ENCODE assay signal across 16 cellular contexts in the genomic region with DNA sequence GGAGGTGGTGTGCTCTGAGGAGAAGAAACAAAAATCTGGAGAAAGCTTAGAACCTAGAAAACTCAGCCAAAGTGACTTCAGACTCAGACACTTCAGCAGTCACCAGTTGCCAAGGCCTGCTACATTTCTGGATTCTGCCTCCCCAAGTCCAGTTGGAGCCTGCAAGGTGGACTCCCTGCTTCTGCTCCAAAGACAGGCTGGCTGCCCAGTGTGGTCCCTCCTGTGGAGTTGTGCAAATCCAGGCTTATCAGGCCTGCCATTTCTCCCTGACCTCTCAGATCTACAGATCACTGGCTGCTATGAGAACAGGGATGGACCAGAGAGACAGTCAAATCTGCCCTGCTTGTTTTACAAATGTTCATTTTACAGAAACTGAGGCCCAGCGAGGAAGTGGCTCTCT. TPM values are rescaled to one million over a fixed set of nuclear protein-coding genes. Genes with fewer than 3 reads are reported as not detected.
A peak's percentile ranks its signal among the peaks of the same experiment; 100 is the strongest.
DNase-seq lines count a peak whose midpoint lies in the region; ATAC-seq, FAIRE-seq and TF ChIP-seq lines count a peak whose summit lies in the region.
"Had no signal": no experiment of that assay in that cellular context is flagged by ENCODE, and none has a peak within 500 bp of the region (broad histone marks: within the 10 kb centered on the region; RNA-seq: fewer than 3 reads in every experiment).

No MANE protein-coding gene starts in this region.

- H3K9me3 ChIP-seq in endodermal cell (ENCODE audit: control insufficient read depth, low read length) (no peaks in the 10 kb centered on the region), pancreas (no peaks in the 10 kb centered on the region), psoas muscle (no peaks in the 10 kb centered on the region)
- H3K9me3 ChIP-seq in effector memory CD4-positive, alpha-beta T cell (ENCODE audit: control insufficient read depth, low read length), result no peaks in the 10 kb centered on the region

- TF ChIP-seq CTCF in GM23338 (conservative IDR thresholded peaks at IDR 0.05; ENCODE audit: low read depth in 2 of 2) (no peak), endodermal cell (conservative IDR thresholded peaks at IDR 0.05) (no peak), pancreas (IDR thresholded peaks at IDR 0.05) (no peak), psoas muscle (IDR thresholded peaks at IDR 0.05) (no peak)

- no peaks in the 10 kb centered on the region for H3K27me3 ChIP-seq in GM23338 (ENCODE audit: insufficient read depth)
- no peaks in the 10 kb centered on the region for H3K27me3 ChIP-seq in endodermal cell (ENCODE audit: control insufficient read depth, insufficient read depth, low read length, poor library complexity, severe bottlenecking)
- no peaks in the 10 kb centered on the region for H3K27me3 ChIP-seq in pancreas
- H3K27me3 ChIP-seq in psoas muscle (ENCODE audit: insufficient read depth in 3 of 3, low read length in 2 of 3), result no peaks in the 10 kb centered on the region
- H3K27me3 ChIP-seq in effector memory CD4-positive, alpha-beta T cell (replicated peaks; ENCODE audit: control insufficient read depth, insufficient read depth, low read length, poor library complexity, severe bottlenecking), result no peaks in the 10 kb centered on the region

- intact Hi-C loops in pancreas (cut with DNase I), result loop anchor here in 1 of 3 donors (10.0 kb wide), 1 partner anchor 45 kb away; no protein-coding TSS in a partner anchor
- intact Hi-C loops in psoas muscle (cut with DNase I), result loop anchor here in 1 of 2 donors (10.0 kb wide), 2 partner anchors 215 to 355 kb away; no protein-coding TSS in a partner anchor

- no peak overlapping the region for H3K4me3 Mint-ChIP-seq in GM23338
- H3K4me3 Mint-ChIP-seq in endodermal cell, result no peak overlapping the region
- H3K4me3 Mint-ChIP-seq: IgD-negative memory B cell had no signal

- H3K9me3 Mint-ChIP-seq in GM23338 (no peaks in the 10 kb centered on the region), endodermal cell (no peaks in the 10 kb centered on the region)
- H3K9me3 Mint-ChIP-seq: CD4-positive, CD25-positive, alpha-beta regulatory T cell; IgD-negative memory B cell had no signal

- H3K79me2 ChIP-seq in GM23338 (replicated peaks; ENCODE audit: insufficient read depth), result peaks cover 100% of the 10 kb centered on the region

- peak overlapping the region; percentile 17; the same call in 1 of the 2 replicates for H3K4me2 ChIP-seq in GM23338

- peak; percentile 26; the same call in 2 of the 3 replicates for ATAC-seq in GM23338
- ATAC-seq in pancreas, result peak in 3 of 4 donors; percentile 17 to 21 (median 18)
- no peak for ATAC-seq in psoas muscle
- ATAC-seq: HCT116 had no signal

- 80 to 85% methylated on average over 1 of the region's 1 CpG for WGBS in endodermal cell (ENCODE audit: insufficient coverage in 1 of 2, insufficient read length in 1 of 2), 2 experiments
- 91 to 100% methylated on average over 1 of the region's 1 CpG for WGBS in pancreas, 2 donors
- WGBS in psoas muscle, 3 donors, result 95 to 100% (median 100%) methylated on average over 1 of the region's 1 CpG

- H3K27me3 Mint-ChIP-seq in GM23338 (ENCODE audit: insufficient read depth, low read depth, poor library complexity), result no peaks in the 10 kb centered on the region
- no peaks in the 10 kb centered on the region for H3K27me3 Mint-ChIP-seq in endodermal cell (ENCODE audit: insufficient read depth)

- FAIRE-seq in pancreas (lab: Jason Lieb, UNC), result no peak
- FAIRE-seq: GM18507 had no signal

- H4K20me1 ChIP-seq in GM23338 (replicated peaks; ENCODE audit: insufficient read depth), result peaks cover 20% of the 10 kb centered on the region

- H3K27ac ChIP-seq in GM23338 (ENCODE audit: low read depth), result no peak overlapping the region
- H3K27ac ChIP-seq in endodermal cell (ENCODE audit: low read depth, low read length), result no peak overlapping the region
- no peak overlapping the region for H3K27ac ChIP-seq in pancreas
- H3K27ac ChIP-seq in psoas muscle, result no peak overlapping the region
- no peak overlapping the region for H3K27ac ChIP-seq in effector memory CD4-positive, alpha-beta T cell (ENCODE audit: insufficient read depth, low read length, poor library complexity, severe bottlenecking)

- no peak for DNase-seq in GM23338 (ENCODE audit: low spot score)
- peak; percentile 72 for DNase-seq in NCI-H146 (lab: John Stamatoyannopoulos, UW)
- peak; percentile 57 for DNase-seq in endodermal cell
- no peak for DNase-seq in pancreas
- DNase-seq in psoas muscle, result no peak
- DNase-seq in NCI-H82 treated with DMSO at 0.1 percent for 48 hours (lab: John Stamatoyannopoulos, UW; ENCODE audit: unreplicated experiment), result no peak
- DNase-seq in effector memory CD4-positive, alpha-beta T cell, result no peak
- DNase-seq: ACHN; CD4-positive, CD25-positive, alpha-beta regulatory T cell; NCI-H1417; NCI-H2029 treated with DMSO at 0.1 percent for 48 hours; NCI-H510A had no signal

- H3K9ac ChIP-seq in endodermal cell (ENCODE audit: extremely low read depth, low read length, poor library complexity, severe bottlenecking), result no peak overlapping the region

- H3K36me3 Mint-ChIP-seq in GM23338 (ENCODE audit: low read depth), result peaks cover 4% of the 10 kb centered on the region; the same call in 2 of the 3 replicates
- peaks cover 10% of the 10 kb centered on the region for H3K36me3 Mint-ChIP-seq in endodermal cell (ENCODE audit: low read depth)
- H3K36me3 Mint-ChIP-seq: IgD-negative memory B cell had no signal

- H3K36me3 ChIP-seq in GM23338 (ENCODE audit: insufficient read depth) (no peaks in the 10 kb centered on the region), endodermal cell (ENCODE audit: control insufficient read depth, insufficient read depth, low read length) (no peaks in the 10 kb centered on the region), pancreas (no peaks in the 10 kb centered on the region), psoas muscle (ENCODE audit: insufficient read depth in 1 of 2, low read depth in 1 of 2) (no peaks in the 10 kb centered on the region)
- no peaks in the 10 kb centered on the region for H3K36me3 ChIP-seq in effector memory CD4-positive, alpha-beta T cell (ENCODE audit: control insufficient read depth, insufficient read depth, low read length)

- H3K4me3 ChIP-seq in GM23338 (no peak overlapping the region), endodermal cell (ENCODE audit: low read length) (no peak overlapping the region), pancreas (no peak overlapping the region), psoas muscle (no peak overlapping the region)
- H3K4me3 ChIP-seq in effector memory CD4-positive, alpha-beta T cell (ENCODE audit: insufficient read depth, low read depth, low read length, poor library complexity, severe bottlenecking), result no peak overlapping the region

- H3K27ac Mint-ChIP-seq in GM23338 (no peak overlapping the region), endodermal cell (no peak overlapping the region)
- H3K27ac Mint-ChIP-seq: CD4-positive, CD25-positive, alpha-beta regulatory T cell; IgD-negative memory B cell had no signal

- H3K4me1 Mint-ChIP-seq in GM23338 (peaks cover 72% of the 10 kb centered on the region), endodermal cell (peaks cover 56% of the 10 kb centered on the region)
- H3K4me1 Mint-ChIP-seq: CD4-positive, CD25-positive, alpha-beta regulatory T cell; IgD-negative memory B cell had no signal

- H3K4me1 ChIP-seq in GM23338 (ENCODE audit: insufficient read depth) (peaks cover 66% of the 10 kb centered on the region), endodermal cell (ENCODE audit: control insufficient read depth, insufficient read depth, low read length) (peaks cover 17% of the 10 kb centered on the region), pancreas (peaks cover 26 to 74% (median 49%) of the 10 kb centered on the region in 3 donors), psoas muscle (peaks cover 21% of the 10 kb centered on the region)
- H3K4me1 ChIP-seq in effector memory CD4-positive, alpha-beta T cell (ENCODE audit: control insufficient read depth, insufficient read depth, low read length, poor library complexity, severe bottlenecking), result no peaks in the 10 kb centered on the region

- no peaks in the 10 kb centered on the region for H3F3A ChIP-seq in GM23338 (replicated peaks; ENCODE audit: low read depth)

- no peaks in the 10 kb centered on the region for H3K9me2 ChIP-seq in GM23338 (ENCODE audit: insufficient read depth)

- H2AFZ ChIP-seq in GM23338, result no peak overlapping the region

TF ChIP-seq in GM23338, 12 proteins besides CTCF, POLR2A, EP300 and RAD21 (continues in another document):
- TF ChIP-seq POLR2AphosphoS5 (IDR thresholded peaks at IDR 0.05; ENCODE audit: low read depth) (no peak), ZNF331 (CRISPR knock-in tag; IDR thresholded peaks at IDR 0.05; ENCODE audit: low read depth) (no peak), EZH2phosphoT487 (IDR thresholded peaks at IDR 0.05; ENCODE audit: unreplicated experiment) (no peak), JUNB (IDR thresholded peaks at IDR 0.05; ENCODE audit: unreplicated experiment) (no peak), STAT1 (IDR thresholded peaks at IDR 0.05; ENCODE audit: unreplicated experiment) (no peak), ZNF114 (CRISPR knock-in tag; IDR thresholded peaks at IDR 0.05) (no peak), NANOG (IDR thresholded peaks at IDR 0.05; ENCODE audit: borderline replicate concordance) (no peak)
- TF ChIP-seq, protein P1, sequence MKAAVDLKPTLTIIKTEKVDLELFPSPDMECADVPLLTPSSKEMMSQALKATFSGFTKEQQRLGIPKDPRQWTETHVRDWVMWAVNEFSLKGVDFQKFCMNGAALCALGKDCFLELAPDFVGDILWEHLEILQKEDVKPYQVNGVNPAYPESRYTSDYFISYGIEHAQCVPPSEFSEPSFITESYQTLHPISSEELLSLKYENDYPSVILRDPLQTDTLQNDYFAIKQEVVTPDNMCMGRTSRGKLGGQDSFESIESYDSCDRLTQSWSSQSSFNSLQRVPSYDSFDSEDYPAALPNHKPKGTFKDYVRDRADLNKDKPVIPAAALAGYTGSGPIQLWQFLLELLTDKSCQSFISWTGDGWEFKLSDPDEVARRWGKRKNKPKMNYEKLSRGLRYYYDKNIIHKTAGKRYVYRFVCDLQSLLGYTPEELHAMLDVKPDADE (IDR thresholded peaks at IDR 0.05), result no peak

RNA-seq across cellular contexts. Expression of a gene that starts 9.9 kb away (rescaled TPM):
- total RNA-seq in GM23338 (2014; rRNA removed; shearing (Covaris generic)), result 40.7 and 43.7 TPM in 2 replicates
- polyA plus RNA-seq in GM23338 (2016; fragmentation: Nextera tagmentation; extraction: Ambion mirVana), result 10.9 and 12.6 TPM in 2 replicates
- total RNA-seq in endodermal cell, result 10 to 100 TPM; 29.2 to 40.7 TPM
- 66.1 TPM for polyA plus RNA-seq in endodermal cell (2013, experiment 1 of 2)
- polyA plus RNA-seq in endodermal cell (2013, experiment 2 of 2), result 61.7 TPM
- 1 to 10 TPM; 4.0 to 7.1 (median 5.5) TPM for total RNA-seq in pancreas
- polyA plus RNA-seq in pancreas, result 1 to 10 TPM; 2.9 to 3.0 TPM
- 1 to 10 TPM; 2.1 to 5.8 (median 4.1) TPM for total RNA-seq in psoas muscle
- 1 to 10 TPM; 1.1 to 1.4 (median 1.1) TPM for polyA plus RNA-seq in psoas muscle
- total RNA-seq: HT-29 had no signal

Comparison
In these comparisons a context has a peak if more than half of its experiments do, and no peak if none do; other contexts are left out.
1. ATAC-seq: peak in GM23338 (single experiment) and pancreas (3 of 4); none in psoas muscle (0 of 4).
2. DNase-seq: peak in NCI-H146 (single experiment) and endodermal cell (single experiment); none in GM23338 (single experiment), pancreas (0 of 6), psoas muscle (0 of 2), NCI-H82 treated with DMSO at 0.1 percent for 48 hours (single experiment) and effector memory CD4-positive, alpha-beta T cell (0 of 3).